In the genomic region with DNA sequence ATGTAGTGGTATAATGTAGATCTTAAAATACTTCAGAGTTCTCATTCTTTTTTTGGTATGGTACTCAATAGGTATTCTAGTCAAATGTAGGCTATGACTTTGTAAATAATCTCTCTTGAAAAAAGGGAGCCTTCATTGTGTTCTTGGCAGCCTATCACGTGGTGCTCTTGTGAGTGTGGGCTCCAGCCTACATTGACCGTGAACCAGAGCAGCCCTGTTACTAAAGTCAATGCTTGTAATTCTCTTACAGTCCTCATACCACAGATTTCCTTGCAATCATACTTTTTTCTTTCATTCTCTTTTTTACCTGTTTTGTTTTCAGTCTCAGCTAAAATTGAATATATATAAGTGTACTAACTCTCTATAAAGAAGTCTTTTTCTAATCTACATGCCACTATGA, we compare ENCODE assay signal across 9 cellular contexts. TPM values are rescaled to one million over a fixed set of nuclear protein-coding genes. Genes with fewer than 3 reads are reported as not detected.
DNase-seq lines count a peak whose midpoint lies in the region; ATAC-seq, FAIRE-seq and TF ChIP-seq lines count a peak whose summit lies in the region.
"Had no signal": no experiment of that assay in that cellular context is flagged by ENCODE, and none has a peak within 500 bp of the region (broad histone marks: within the 10 kb centered on the region; RNA-seq: fewer than 3 reads in every experiment).

No MANE protein-coding gene starts in this region.

- TF ChIP-seq CTCF in pancreas (IDR thresholded peaks at IDR 0.05) = no peak

- no peaks in the 10 kb centered on the region for H3K9me3 ChIP-seq in pancreas

- H3K4me1 ChIP-seq in pancreas = peaks cover 12 to 27% (median 21%) of the 10 kb centered on the region in 3 donors
- H3K4me1 ChIP-seq: SJCRH30 had no signal

- ATAC-seq in GM18907 (IDR thresholded peaks at IDR 0.05; ENCODE audit: unreplicated experiment) (peak; percentile 39), pancreas (peak; percentile 56 to 84 (median 75))

- H3K27ac ChIP-seq in pancreas = peak overlapping the region in 1 of 4 donors; percentile 12
- H3K27ac ChIP-seq: SJCRH30 had no signal

- H3K4me3 ChIP-seq in pancreas (no peak overlapping the region), H7 (ENCODE audit: insufficient read depth, low read depth, low read length) (no peak overlapping the region)
- H3K4me3 ChIP-seq: SJCRH30 had no signal

- FAIRE-seq in pancreas (lab: Jason Lieb, UNC) = no peak
- no peak for FAIRE-seq in GM19239 (lab: Jason Lieb, UNC)

- H3K27me3 ChIP-seq in pancreas = no peaks in the 10 kb centered on the region
- no peaks in the 10 kb centered on the region for H3K27me3 ChIP-seq in H7 (ENCODE audit: control insufficient read depth, insufficient read depth, low read length)
- H3K27me3 ChIP-seq: SJCRH30 had no signal

- 6 to 11% methylated on average over 2 of the region's 2 CpGs for whole genome bisulfite sequencing in pancreas, 2 donors

- DNase-seq in NCI-H1092 treated with DMSO at 0.1 percent for 48 hours (lab: John Stamatoyannopoulos, UW) (peak; percentile 8), dermis blood vessel endothelial cell (peak; percentile 54), pancreas (no peak), H7 (no peak), NCI-H1105 treated with DMSO at 0.1 percent for 48 hours (lab: John Stamatoyannopoulos, UW) (no peak), GM19239 (ENCODE audit: insufficient read length, low spot score) (no peak)
- DNase-seq in activated effector memory CD4-positive, alpha-beta T cell treated with Interleukin-2 at 50 U/mL for 16 hours = no peak
- DNase-seq: SJCRH30 had no signal

- intact Hi-C loops in pancreas (cut with DNase I) = no loop called here

- H3K36me3 ChIP-seq in pancreas (no peaks in the 10 kb centered on the region), H7 (replicated peaks; ENCODE audit: control insufficient read depth, insufficient read depth, low read length) (no peaks in the 10 kb centered on the region; the same call in 1 of the 2 replicates)
- H3K36me3 ChIP-seq: SJCRH30 had no signal

RNA-seq across cellular contexts. Expression of a gene that starts 31.1 kb away (rescaled TPM):
- total RNA-seq in dermis blood vessel endothelial cell = 37.8 and 45.9 TPM in 2 replicates
- total RNA-seq in pancreas = 10 to 100 TPM; 32.1 to 68.0 (median 43.7) TPM
- polyA plus RNA-seq in pancreas = 10 to 100 TPM; 16.2 to 16.4 TPM
- total RNA-seq in H7 (2014; rRNA removed; shearing (Covaris generic)) = 20.9 and 27.8 TPM in 2 replicates

Comparison
In these comparisons a context has a peak if more than half of its experiments do, and no peak if none do; other contexts are left out.
1. DNase-seq: peak in NCI-H1092 treated with DMSO at 0.1 percent for 48 hours (single experiment) and dermis blood vessel endothelial cell (single experiment); none in pancreas (0 of 6), activated effector memory CD4-positive, alpha-beta T cell treated with Interleukin-2 at 50 U/mL for 16 hours (single experiment), H7 (single experiment), NCI-H1105 treated with DMSO at 0.1 percent for 48 hours (single experiment) and GM19239 (single experiment).